In genomic region chr9:34275811-34276210, GRCh38 we compare ENCODE assay signal across 22 cellular contexts.
"Had no signal": no experiment of that assay in that cellular context is flagged by ENCODE, and none has a peak within 500 bp of the region (broad histone marks: within the 10 kb centered on the region; RNA-seq: fewer than 3 reads in every experiment).

No MANE protein-coding gene starts in this region.

- H3K4me3 ChIP-seq: colonic mucosa, esophagus squamous epithelium, gastrocnemius medialis, heart right ventricle, left lung, lower lobe of right lung had no signal

- H3K4me3 Mint-ChIP-seq: dendritic cell treated with granulocyte-macrophage colony-stimulating factor and Interleukin-4, amounts not matched to agents 40 ng/mL and 50 ng/mL, for 4 days; effector memory CD8-positive, alpha-beta T cell; endodermal cell; mesothelial cell of epicardium had no signal

- H3K4me1 ChIP-seq: colonic mucosa, left lung, lower lobe of right lung had no signal

- H3K36me3 ChIP-seq: colonic mucosa, esophagus squamous epithelium, gastrocnemius medialis, heart right ventricle, left lung, lower lobe of right lung had no signal

- H3K4me1 Mint-ChIP-seq: endodermal cell had no signal

- DNase-seq: colonic mucosa; cortex of kidney; effector CD8-positive, alpha-beta T cell; effector memory CD8-positive, alpha-beta T cell; endodermal cell; erythroblast; esophagus squamous epithelium; foreskin fibroblast; foreskin melanocyte; gastrocnemius medialis; glutamatergic neuron; head of caudate nucleus; heart right ventricle; hippocampal formation; left cardiac atrium; left lung; left ventricle myocardium superior; lower lobe of right lung; mesenchymal stem cell had no signal

- H3K27ac Mint-ChIP-seq: dendritic cell treated with granulocyte-macrophage colony-stimulating factor and Interleukin-4, amounts not matched to agents 40 ng/mL and 50 ng/mL, for 4 days; effector memory CD8-positive, alpha-beta T cell; endodermal cell; mesothelial cell of epicardium had no signal

- H3K36me3 Mint-ChIP-seq: mesothelial cell of epicardium had no signal

- H3K9me3 Mint-ChIP-seq: dendritic cell treated with granulocyte-macrophage colony-stimulating factor and Interleukin-4, amounts not matched to agents 40 ng/mL and 50 ng/mL, for 4 days; effector memory CD8-positive, alpha-beta T cell; endodermal cell; mesothelial cell of epicardium had no signal

- H3K9me3 ChIP-seq: colonic mucosa, esophagus squamous epithelium, gastrocnemius medialis, heart right ventricle, left lung, lower lobe of right lung had no signal

- ATAC-seq: effector memory CD8-positive, alpha-beta T cell; esophagus mucosa; gastrocnemius medialis; heart right ventricle; left cardiac atrium; left lung; left ventricle myocardium superior; lower lobe of right lung had no signal

- H3K27me3 Mint-ChIP-seq: dendritic cell treated with granulocyte-macrophage colony-stimulating factor and Interleukin-4, amounts not matched to agents 40 ng/mL and 50 ng/mL, for 4 days; effector memory CD8-positive, alpha-beta T cell had no signal
